In the genomic region with DNA sequence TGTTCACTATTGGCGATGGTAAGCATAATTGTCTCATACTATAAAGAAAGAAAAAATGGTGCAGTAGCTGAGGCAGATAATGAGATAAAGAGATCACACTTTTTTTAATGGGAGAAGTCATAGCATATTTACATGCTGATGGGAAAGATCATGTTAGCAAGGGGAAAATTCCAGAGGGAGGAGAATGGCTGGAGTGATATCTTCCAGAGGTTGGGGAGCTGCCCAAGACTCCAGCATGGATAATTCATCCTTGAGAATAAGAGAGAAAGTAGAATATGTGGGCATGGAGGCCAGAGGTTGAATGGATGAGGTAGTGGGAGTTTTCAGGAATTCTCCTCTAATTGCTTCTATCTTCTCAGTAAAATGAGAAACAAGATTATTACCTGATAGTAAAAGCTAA, we compare ENCODE assay signal across 13 cellular contexts. TPM values are rescaled to one million over a fixed set of nuclear protein-coding genes. Genes with fewer than 3 reads are reported as not detected.
DNase-seq lines count a peak whose midpoint lies in the region; ATAC-seq, FAIRE-seq and TF ChIP-seq lines count a peak whose summit lies in the region.
"Had no signal": no experiment of that assay in that cellular context is flagged by ENCODE, and none has a peak within 500 bp of the region (broad histone marks: within the 10 kb centered on the region; RNA-seq: fewer than 3 reads in every experiment).

No MANE protein-coding gene starts in this region.

- H3K36me3 ChIP-seq in PC-3 (ENCODE audit: low read depth, low read length) (no peaks in the 10 kb centered on the region), skeletal muscle satellite cell (ENCODE audit: insufficient read depth, low read length) (no peaks in the 10 kb centered on the region)

- intact Hi-C loops in PC-3 (cut with micrococcal nuclease), result loop anchor here (5.0 kb wide), 1 partner anchor 43 kb away; no protein-coding TSS in a partner anchor
- intact Hi-C loops in dorsolateral prefrontal cortex (cut with DNase I), result no loop called here

- H3K4me1 ChIP-seq in PC-3 (ENCODE audit: insufficient read depth, low read length), result peaks cover 26% of the 10 kb centered on the region
- peaks cover 21% of the 10 kb centered on the region for H3K4me1 ChIP-seq in skeletal muscle satellite cell (ENCODE audit: control insufficient read depth, insufficient read depth, low read length)

- no peaks in the 10 kb centered on the region for H3K27me3 ChIP-seq in PC-3 (ENCODE audit: low read length)
- no peaks in the 10 kb centered on the region for H3K27me3 ChIP-seq in dorsolateral prefrontal cortex
- no peaks in the 10 kb centered on the region for H3K27me3 ChIP-seq in skeletal muscle satellite cell (ENCODE audit: control insufficient read depth, insufficient read depth, low read length)

- no peaks in the 10 kb centered on the region for H4K20me1 ChIP-seq in PC-3 (ENCODE audit: low read length)

- DNase-seq in GM18507 (ENCODE audit: extremely low spot score, insufficient read length, low read depth) (no peak), PC-3 (no peak), dorsolateral prefrontal cortex (no peak), OCI-M1 (lab: John Stamatoyannopoulos, UW) (no peak), dedifferentiated amniotic fluid mesenchymal stem cell (ENCODE audit: extremely low spot score) (no peak), substantia nigra (lab: John Stamatoyannopoulos, UW) (no peak)
- DNase-seq: activated CD4-positive, alpha-beta memory T cell treated with anti-CD3 and anti-CD28 coated beads, Interleukin-2, amount 10 ng/mL, durations not matched to agents 7 days and 5 days; activated naive CD4-positive, alpha-beta T cell treated with anti-CD3 and anti-CD28 coated beads, Interleukin-2, amount 10 ng/mL, durations not matched to agents 7 days and 5 days; CD8-positive, alpha-beta T cell; NCI-H2081; stimulated activated naive CD4-positive, alpha-beta T cell had no signal

- H2AFZ ChIP-seq in PC-3 (ENCODE audit: low read length), result peak overlapping the region; percentile 46; the same call in 1 of the 2 replicates

- no TSS peak for BruUV-seq in PC-3 (replicated peaks; lab: Mats Ljungman, UMichigan)

- no peak for TF ChIP-seq CTCF in PC-3 (conservative IDR thresholded peaks at IDR 0.05; ENCODE audit: low read depth, low read length)
- TF ChIP-seq CTCF in dorsolateral prefrontal cortex (IDR thresholded peaks at IDR 0.05 in 54 of 56, conservative IDR thresholded peaks at IDR 0.05 in 2 of 56; ENCODE audit: low read depth in 1 of 56, partially characterized antibody in 56 of 56), result no peak

- no peaks in the 10 kb centered on the region for H3F3A ChIP-seq in PC-3 (ENCODE audit: low read length, unreplicated experiment)

- CTCF ChIA-PET in PC-3 (lab: Charles Lee), result no interaction called here

- H3K9ac ChIP-seq in PC-3 (ENCODE audit: low read length), result peak overlapping the region; percentile 27; the same call in 1 of the 2 replicates
- H3K9ac ChIP-seq in skeletal muscle satellite cell (ENCODE audit: low read depth, low read length), result peak overlapping the region; percentile 53

- H3K9me3 ChIP-seq in PC-3 (ENCODE audit: low read length) (no peaks in the 10 kb centered on the region), skeletal muscle satellite cell (replicated peaks; ENCODE audit: low read length) (no peaks in the 10 kb centered on the region)

- H3K4me3 ChIP-seq in PC-3 (ENCODE audit: low read length) (no peak overlapping the region), dorsolateral prefrontal cortex (no peak overlapping the region), skeletal muscle satellite cell (ENCODE audit: low read length) (no peak overlapping the region)

- H3K27ac ChIP-seq in PC-3 (ENCODE audit: low read length) (peak overlapping the region; percentile 77), dorsolateral prefrontal cortex (peak overlapping the region in 44 of 59 donors; percentile 1 to 84 (median 55)), substantia nigra (ENCODE audit: low read depth, low read length, poor library complexity, severe bottlenecking) (no peak overlapping the region)

- ATAC-seq in PC-3 (no peak), HG02571 (IDR thresholded peaks at IDR 0.05; ENCODE audit: unreplicated experiment) (no peak)

- H3K79me2 ChIP-seq in PC-3 (ENCODE audit: low read length), result no peaks in the 10 kb centered on the region

- peak; percentile 29 for FAIRE-seq in GM18507 (lab: Jason Lieb, UNC)

- H3K9me2 ChIP-seq in PC-3 (replicated peaks; ENCODE audit: low read length), result no peaks in the 10 kb centered on the region

- H3K4me2 ChIP-seq in PC-3 (ENCODE audit: low read length) (peak overlapping the region; percentile 35; the same call in 1 of the 2 replicates), skeletal muscle satellite cell (ENCODE audit: low read length) (no peak overlapping the region)

- POLR2A ChIA-PET in PC-3 (lab: Charles Lee; ENCODE audit: unreplicated experiment), result no interaction called here

RNA-seq across cellular contexts. Expression of gene RGS1, which starts 45.8 kb away (rescaled TPM):
- total RNA-seq in PC-3 (2014; rRNA removed), result not detected in 2 replicates
- total RNA-seq in dorsolateral prefrontal cortex, result 100 to 1,000 TPM in 6 of 120 experiments, 10 to 100 TPM in 87, 1 to 10 TPM in 27; 1.8 to 176 (median 19.2) TPM
- not detected in 2 replicates for total RNA-seq in skeletal muscle satellite cell (2012; rRNA removed)
